In genomic region chrX:119826399-119826959, GRCh38 we compare ENCODE assay signal across 8 cellular contexts. TPM values are rescaled to one million over a fixed set of nuclear protein-coding genes. Genes with fewer than 3 reads are reported as not detected.
DNase-seq lines count a peak whose midpoint lies in the region; ATAC-seq lines count a peak whose summit lies in the region.
"Had no signal": no experiment of that assay in that cellular context is flagged by ENCODE, and none has a peak within 500 bp of the region (broad histone marks: within the 10 kb centered on the region; RNA-seq: fewer than 3 reads in every experiment).

No MANE protein-coding gene starts in this region.

- no peak overlapping the region for H3K23ac ChIP-seq in mesendoderm (ENCODE audit: low read length)

- no peak overlapping the region for H4K8ac ChIP-seq in mesendoderm (ENCODE audit: low read depth, low read length)

- H3K4me3 ChIP-seq in GM23248 (no peak overlapping the region), mesendoderm (ENCODE audit: low read length) (no peak overlapping the region)
- H3K4me3 ChIP-seq: uterus had no signal

- H3K9me3 ChIP-seq in GM23248 (ENCODE audit: low read depth) = no peaks in the 10 kb centered on the region
- H3K9me3 ChIP-seq: uterus had no signal

- peak overlapping the region; percentile 48 for H2AFZ ChIP-seq in GM23248

- peak overlapping the region; percentile 51 for H3K27ac ChIP-seq in GM23248
- H3K27ac ChIP-seq in mesendoderm (ENCODE audit: low read depth, low read length) = no peak overlapping the region
- H3K27ac ChIP-seq: uterus had no signal

- H3K36me3 ChIP-seq in GM23248 (ENCODE audit: low read depth) (no peaks in the 10 kb centered on the region), mesendoderm (ENCODE audit: control insufficient read depth, insufficient read depth, low read length) (no peaks in the 10 kb centered on the region)
- H3K36me3 ChIP-seq: uterus had no signal

- DNase-seq in GM23248 = peak; percentile 63
- peak; percentile 2 for DNase-seq in mesendoderm
- DNase-seq in T-helper 9 cell = no peak
- DNase-seq in SHP77 (lab: John Stamatoyannopoulos, UW) = no peak
- DNase-seq: activated naive CD8-positive, alpha-beta T cell treated with anti-CD3 and anti-CD28 coated beads, Interleukin-2, amount 50 U/mL, for 24 hours; uterus had no signal

- no peak overlapping the region for H4K5ac ChIP-seq in mesendoderm (ENCODE audit: low read length)

- no peaks in the 10 kb centered on the region for H3K79me1 ChIP-seq in mesendoderm (ENCODE audit: low read length)

- H3K9me2 ChIP-seq in GM23248 (ENCODE audit: insufficient read depth) = no peaks in the 10 kb centered on the region

- peak; percentile 92 for ATAC-seq in activated T-helper 17 cell treated with anti-CD3 and anti-CD28 coated beads, Interleukin-2, amount 50 U/mL, for 72 hours (replicated peaks)
- ATAC-seq in HG02981 (IDR thresholded peaks at IDR 0.05; ENCODE audit: unreplicated experiment) = no peak
- ATAC-seq: activated naive CD8-positive, alpha-beta T cell treated with anti-CD3 and anti-CD28 coated beads, Interleukin-2, amount 50 U/mL, for 24 hours had no signal

- H2BK120ac ChIP-seq in mesendoderm (ENCODE audit: low read depth, low read length) = no peak overlapping the region

- peaks cover 5% of the 10 kb centered on the region for H3K4me1 Mint-ChIP-seq in activated T-helper 17 cell treated with anti-CD3 and anti-CD28 coated beads, Interleukin-2, amount 50 U/mL, for 72 hours

- H3F3A ChIP-seq in GM23248 (ENCODE audit: insufficient read depth) = 0 out of 2 replicates have a peak, but pooled peaks cover 3% of the 10 kb centered on the region

- H3K56ac ChIP-seq in mesendoderm (ENCODE audit: low read length) = no peak overlapping the region

- H3K4me2 ChIP-seq in GM23248 (ENCODE audit: unreplicated experiment) = no peak overlapping the region
- H3K4me2 ChIP-seq in mesendoderm (ENCODE audit: low read length) = no peak overlapping the region

- peaks cover 24% of the 10 kb centered on the region for H3K36me3 Mint-ChIP-seq in activated T-helper 17 cell treated with anti-CD3 and anti-CD28 coated beads, Interleukin-2, amount 50 U/mL, for 72 hours (ENCODE audit: low read depth)

- H3K18ac ChIP-seq in mesendoderm (ENCODE audit: low read length) = no peak overlapping the region

- no peak overlapping the region for H3K4ac ChIP-seq in mesendoderm (ENCODE audit: low read depth, low read length)

- in situ Hi-C loops in GM23248 (cut with MboI) = no loop called here

- H2BK15ac ChIP-seq in mesendoderm (replicated peaks; ENCODE audit: low read depth) = no peak overlapping the region

- H4K20me1 ChIP-seq in GM23248 (ENCODE audit: insufficient read depth) = no peaks in the 10 kb centered on the region

- no peak overlapping the region for H2AK5ac ChIP-seq in mesendoderm (ENCODE audit: low read length)

- no peaks in the 10 kb centered on the region for H3K27me3 Mint-ChIP-seq in activated T-helper 17 cell treated with anti-CD3 and anti-CD28 coated beads, Interleukin-2, amount 50 U/mL, for 72 hours
- H3K27me3 Mint-ChIP-seq: activated naive CD8-positive, alpha-beta T cell treated with anti-CD3 and anti-CD28 coated beads, Interleukin-2, amount 50 U/mL, for 24 hours had no signal

- H3K27me3 ChIP-seq in GM23248 (replicated peaks; ENCODE audit: insufficient read depth) (no peaks in the 10 kb centered on the region), mesendoderm (ENCODE audit: insufficient read depth, low read length, poor library complexity) (no peaks in the 10 kb centered on the region)
- H3K27me3 ChIP-seq: uterus had no signal

- H2BK5ac ChIP-seq in mesendoderm (ENCODE audit: low read length) = no peak overlapping the region

- H3K9me3 Mint-ChIP-seq in activated T-helper 17 cell treated with anti-CD3 and anti-CD28 coated beads, Interleukin-2, amount 50 U/mL, for 72 hours = no peaks in the 10 kb centered on the region
- H3K9me3 Mint-ChIP-seq: activated naive CD8-positive, alpha-beta T cell treated with anti-CD3 and anti-CD28 coated beads, Interleukin-2, amount 50 U/mL, for 24 hours had no signal

- H3K4me1 ChIP-seq in GM23248 (ENCODE audit: insufficient read depth) (peaks cover 8% of the 10 kb centered on the region; the same call in 1 of the 2 replicates), mesendoderm (ENCODE audit: control insufficient read depth, low read depth, low read length) (no peaks in the 10 kb centered on the region)
- H3K4me1 ChIP-seq: uterus had no signal

- peak overlapping the region; percentile 46 for H3K4me3 Mint-ChIP-seq in activated T-helper 17 cell treated with anti-CD3 and anti-CD28 coated beads, Interleukin-2, amount 50 U/mL, for 72 hours
- H3K4me3 Mint-ChIP-seq: activated naive CD8-positive, alpha-beta T cell treated with anti-CD3 and anti-CD28 coated beads, Interleukin-2, amount 50 U/mL, for 24 hours had no signal

- H3K9ac ChIP-seq in GM23248 = peak overlapping the region; percentile 28; the same call in 1 of the 2 replicates
- no peak overlapping the region for H3K9ac ChIP-seq in mesendoderm (ENCODE audit: low read length)

- H3K79me2 ChIP-seq in GM23248 (ENCODE audit: insufficient read depth) = no peaks in the 10 kb centered on the region
- no peaks in the 10 kb centered on the region for H3K79me2 ChIP-seq in mesendoderm (ENCODE audit: control insufficient read depth, insufficient read depth, low read length)

- peak overlapping the region; percentile 48 for H3K27ac Mint-ChIP-seq in activated T-helper 17 cell treated with anti-CD3 and anti-CD28 coated beads, Interleukin-2, amount 50 U/mL, for 72 hours
- H3K27ac Mint-ChIP-seq: activated naive CD8-positive, alpha-beta T cell treated with anti-CD3 and anti-CD28 coated beads, Interleukin-2, amount 50 U/mL, for 24 hours had no signal

- 7 to 16% methylated on average over 3 to 7 of the region's 7 CpGs for WGBS in GM23248 (ENCODE audit: low coverage in 1 of 2, low lambda C conversion rate in 2 of 2, missing lambda C conversion rate in 2 of 2), 2 experiments
- no CpG with 5 or more reads among the region's 7 CpGs for WGBS in mesendoderm (ENCODE audit: extremely low coverage, insufficient coverage, low lambda C conversion rate)

RNA-seq across cellular contexts. Expression of gene UPF3B, which starts 26.3 kb away (rescaled TPM):
- total RNA-seq in GM23248 (2014; rRNA removed; shearing (Covaris generic)) = 3.1 and 3.3 TPM in 2 replicates
- 6.0 and 6.7 TPM in 2 replicates for polyA plus RNA-seq in GM23248 (2016; fragmentation: Nextera tagmentation; extraction: Ambion mirVana)
- 10 to 100 TPM; 19.3 to 19.4 TPM for total RNA-seq in activated T-helper 17 cell treated with anti-CD3 and anti-CD28 coated beads, Interleukin-2, amount 50 U/mL, for 72 hours
- 34.5 TPM for polyA plus RNA-seq in mesendoderm (2013, experiment 1 of 2)
- polyA plus RNA-seq in mesendoderm (2013, experiment 2 of 2) = 35.1 TPM

RNA-seq across cellular contexts. Expression of gene RPL39, which starts 35.0 kb away (rescaled TPM):
- total RNA-seq in GM23248 (2014; rRNA removed; shearing (Covaris generic)) = 3,406 and 4,073 TPM in 2 replicates
- 1,028 and 1,060 TPM in 2 replicates for polyA plus RNA-seq in GM23248 (2016; fragmentation: Nextera tagmentation; extraction: Ambion mirVana)
- 1,000 to 10,000 TPM; 2,393 to 3,257 TPM for total RNA-seq in activated T-helper 17 cell treated with anti-CD3 and anti-CD28 coated beads, Interleukin-2, amount 50 U/mL, for 72 hours
- 6,113 TPM for polyA plus RNA-seq in mesendoderm (2013, experiment 1 of 2)
- polyA plus RNA-seq in mesendoderm (2013, experiment 2 of 2) = 6,038 TPM

RNA-seq across cellular contexts. Expression of gene RNF113A, which starts 45.1 kb away (rescaled TPM):
- total RNA-seq in GM23248 (2014; rRNA removed; shearing (Covaris generic)) = 13.9 and 17.2 TPM in 2 replicates
- 20.7 and 23.1 TPM in 2 replicates for polyA plus RNA-seq in GM23248 (2016; fragmentation: Nextera tagmentation; extraction: Ambion mirVana)
- 10 to 100 TPM; 22.3 to 25.2 TPM for total RNA-seq in activated T-helper 17 cell treated with anti-CD3 and anti-CD28 coated beads, Interleukin-2, amount 50 U/mL, for 72 hours
- polyA plus RNA-seq in mesendoderm (2013, experiment 1 of 2) = 11.9 TPM
- 11.3 TPM for polyA plus RNA-seq in mesendoderm (2013, experiment 2 of 2)

RNA-seq across cellular contexts. Expression of gene NDUFA1, which starts 45.2 kb away (rescaled TPM):
- total RNA-seq in GM23248 (2014; rRNA removed; shearing (Covaris generic)) = 34.8 and 46.4 TPM in 2 replicates
- 260 and 264 TPM in 2 replicates for polyA plus RNA-seq in GM23248 (2016; fragmentation: Nextera tagmentation; extraction: Ambion mirVana)
- total RNA-seq in activated T-helper 17 cell treated with anti-CD3 and anti-CD28 coated beads, Interleukin-2, amount 50 U/mL, for 72 hours = 10 to 100 TPM; 70.5 to 96.5 TPM
- 126 TPM for polyA plus RNA-seq in mesendoderm (2013, experiment 1 of 2)
- polyA plus RNA-seq in mesendoderm (2013, experiment 2 of 2) = 126 TPM

Comparison
In these comparisons a context has a peak if more than half of its experiments do, and no peak if none do; other contexts are left out.
1. DNase-seq: peak in GM23248 (single experiment) and mesendoderm (single experiment); none in T-helper 9 cell (single experiment) and SHP77 (0 of 2).